Comparison of ENCODE assay signal across 25 cellular contexts in the genomic region with DNA sequence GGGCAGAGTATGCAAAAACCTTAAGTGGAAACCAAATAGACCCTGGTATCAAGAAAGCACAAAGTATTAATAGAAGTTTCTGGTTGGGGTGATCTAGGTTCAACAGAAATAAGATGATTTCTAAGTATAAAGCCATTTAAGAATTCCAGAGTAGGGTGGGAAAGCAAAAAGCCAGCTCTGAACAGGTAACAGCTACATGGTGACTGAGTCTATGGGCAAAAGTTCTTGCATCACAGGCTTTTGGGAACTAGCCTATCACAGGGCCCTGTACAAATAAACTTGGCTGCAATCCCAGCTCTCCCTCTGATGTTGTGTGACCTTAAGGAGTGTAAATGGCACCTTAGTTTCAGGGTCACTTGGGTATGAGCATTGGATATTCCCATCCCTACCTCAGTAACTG. TPM values are rescaled to one million over a fixed set of nuclear protein-coding genes. Genes with fewer than 3 reads are reported as not detected.
A peak's percentile ranks its signal among the peaks of the same experiment; 100 is the strongest.
DNase-seq lines count a peak whose midpoint lies in the region; ATAC-seq and TF ChIP-seq lines count a peak whose summit lies in the region.
"Had no signal": no experiment of that assay in that cellular context is flagged by ENCODE, and none has a peak within 500 bp of the region (broad histone marks: within the 10 kb centered on the region; RNA-seq: fewer than 3 reads in every experiment).

No MANE protein-coding gene starts in this region.

- no peaks in the 10 kb centered on the region; the same call in 1 of the 2 replicates for H4K20me1 ChIP-seq in OCI-LY7 (ENCODE audit: insufficient read depth, low read length)

- H3K9me3 Mint-ChIP-seq in activated T-cell treated with anti-CD3 and anti-CD28 coated beads, Interleukin-2, amount 50 U/mL, for 72 hours, result no peaks in the 10 kb centered on the region
- H3K9me3 Mint-ChIP-seq: CD8-positive, alpha-beta memory T cell had no signal

- peaks cover 9 to 25% of the 10 kb centered on the region in 2 donors for H3K36me3 Mint-ChIP-seq in activated T-cell treated with anti-CD3 and anti-CD28 coated beads, Interleukin-2, amount 50 U/mL, for 72 hours (ENCODE audit: insufficient read depth in 2 of 2)

- CTCF ChIA-PET in OCI-LY7 (lab: Charles Lee; ENCODE audit: unreplicated experiment), result no interaction called here

- no peak for TF ChIP-seq POLR2A in heart left ventricle (IDR thresholded peaks at IDR 0.05)

- H2AFZ ChIP-seq in OCI-LY7 (ENCODE audit: low read length), result no peak overlapping the region

- H3K9me2 ChIP-seq in OCI-LY7 (ENCODE audit: insufficient read depth, low read length), result no peaks in the 10 kb centered on the region

- peaks cover 13% of the 10 kb centered on the region; the same call in 1 of the 2 replicates for H3K79me2 ChIP-seq in OCI-LY7 (ENCODE audit: insufficient read depth, low read depth, low read length)

- peaks cover 64% of the 10 kb centered on the region for H3K4me1 Mint-ChIP-seq in activated T-cell treated with anti-CD3 and anti-CD28 coated beads, Interleukin-2, amount 50 U/mL, for 72 hours (ENCODE audit: low read depth)

- DNase-seq in heart left ventricle (no peak), right cardiac atrium (no peak), OCI-LY7 (ENCODE audit: low spot score) (no peak), fibroblast of mammary gland (ENCODE audit: low read depth) (peak; percentile 42), upper lobe of right lung (no peak), activated gamma-delta T cell (lab: John Stamatoyannopoulos, UW) (no peak)
- DNase-seq in activated T-cell treated with anti-CD3 and anti-CD28 coated beads, Interleukin-2, amount 50 U/mL, for 72 hours, result no peak
- DNase-seq: activated CD4-positive, alpha-beta T cell treated with anti-CD3 and anti-CD28 coated beads, Interleukin-2, amount 50 U/mL, for 1 hour; activated CD8-positive, alpha-beta memory T cell treated with anti-CD3 and anti-CD28 coated beads, Interleukin-2, amount 50 U/mL, for 48 hours; CD8-positive, alpha-beta memory T cell; colonic mucosa; gastrocnemius medialis; KG1; NCI-H1436 treated with DMSO at 0.1 percent for 48 hours; NCI-H2171 treated with DMSO at 0.1 percent for 48 hours; NCI-H748 treated with DMSO at 0.1 percent for 48 hours; nucleus accumbens; stimulated activated CD4-positive, alpha-beta T cell treated with anti-CD3 and anti-CD28 coated beads, Interleukin-1b, Interleukin-23, amount 100 ng/mL, for 48 hours had no signal

- H3K4me2 ChIP-seq in OCI-LY7 (ENCODE audit: low read length), result peak overlapping the region; percentile 36

- no peaks in the 10 kb centered on the region for H3K9me3 ChIP-seq in heart left ventricle
- no peaks in the 10 kb centered on the region for H3K9me3 ChIP-seq in right cardiac atrium (ENCODE audit: control insufficient read depth, low read length)
- H3K9me3 ChIP-seq in OCI-LY7 (ENCODE audit: low read length), result no peaks in the 10 kb centered on the region
- H3K9me3 ChIP-seq in upper lobe of right lung, result no peaks in the 10 kb centered on the region
- H3K9me3 ChIP-seq: colonic mucosa, gastrocnemius medialis, HAP-1, Peyer's patch had no signal

- no peak overlapping the region for H3K27ac Mint-ChIP-seq in activated T-cell treated with anti-CD3 and anti-CD28 coated beads, Interleukin-2, amount 50 U/mL, for 72 hours

- intact Hi-C loops in heart left ventricle (cut with DNase I), result no loop called here
- intact Hi-C loops in right cardiac atrium (cut with DNase I), result no loop called here
- intact Hi-C loops in OCI-LY7 (cut with micrococcal nuclease; ENCODE audit: unreplicated experiment), result no loop called here
- intact Hi-C loops in upper lobe of right lung (cut with DNase I), result no loop called here

- TF ChIP-seq CTCF in heart left ventricle (IDR thresholded peaks at IDR 0.05) (no peak), OCI-LY7 (conservative IDR thresholded peaks at IDR 0.05; ENCODE audit: low read length) (no peak), fibroblast of mammary gland (conservative IDR thresholded peaks at IDR 0.05; ENCODE audit: control insufficient read depth, insufficient read depth, low read depth, low read length) (no peak), upper lobe of right lung (IDR thresholded peaks at IDR 0.05) (no peak)

- H3K27me3 ChIP-seq in heart left ventricle (no peaks in the 10 kb centered on the region), right cardiac atrium (ENCODE audit: control insufficient read depth, insufficient read depth) (no peaks in the 10 kb centered on the region), upper lobe of right lung (no peaks in the 10 kb centered on the region)
- H3K27me3 ChIP-seq: colonic mucosa, gastrocnemius medialis, Peyer's patch had no signal

- H3K4me1 ChIP-seq in heart left ventricle (peaks cover 0 to 15% (median 6%) of the 10 kb centered on the region in 12 donors), right cardiac atrium (ENCODE audit: control insufficient read depth, insufficient read depth, low read length) (peaks cover 8% of the 10 kb centered on the region), OCI-LY7 (ENCODE audit: insufficient read depth, low read length, poor library complexity, severe bottlenecking) (peaks cover 39% of the 10 kb centered on the region), upper lobe of right lung (peaks cover 2% of the 10 kb centered on the region)

- BruUV-seq in OCI-LY7 (replicated peaks; lab: Mats Ljungman, UMichigan), result no TSS peak

- no peak overlapping the region for H3K27ac ChIP-seq in heart left ventricle
- H3K27ac ChIP-seq in right cardiac atrium (ENCODE audit: low read length), result no peak overlapping the region
- no peak overlapping the region for H3K27ac ChIP-seq in OCI-LY7 (ENCODE audit: low read depth, low read length, poor library complexity, severe bottlenecking)
- H3K27ac ChIP-seq in upper lobe of right lung, result no peak overlapping the region
- H3K27ac ChIP-seq: colonic mucosa, gastrocnemius medialis had no signal

- H3K4me3 Mint-ChIP-seq in activated T-cell treated with anti-CD3 and anti-CD28 coated beads, Interleukin-2, amount 50 U/mL, for 72 hours, result no peak overlapping the region
- H3K4me3 Mint-ChIP-seq: CD8-positive, alpha-beta memory T cell had no signal

- H3K36me3 ChIP-seq in heart left ventricle (peaks cover 0 to 12% (median 2%) of the 10 kb centered on the region in 9 donors), OCI-LY7 (ENCODE audit: insufficient read depth, low read length) (peaks cover 47% of the 10 kb centered on the region), upper lobe of right lung (no peaks in the 10 kb centered on the region)
- H3K36me3 ChIP-seq: colonic mucosa, gastrocnemius medialis had no signal

- H3K4me3 ChIP-seq in heart left ventricle, result no peak overlapping the region
- H3K4me3 ChIP-seq in right cardiac atrium (ENCODE audit: low read length), result no peak overlapping the region
- no peak overlapping the region for H3K4me3 ChIP-seq in OCI-LY7 (ENCODE audit: low read depth, low read length, poor library complexity, severe bottlenecking)
- no peak overlapping the region for H3K4me3 ChIP-seq in fibroblast of mammary gland (ENCODE audit: control insufficient read depth, low read depth, low read length)
- no peak overlapping the region for H3K4me3 ChIP-seq in upper lobe of right lung
- H3K4me3 ChIP-seq: colonic mucosa, gastrocnemius medialis, Peyer's patch had no signal

- POLR2A ChIA-PET in OCI-LY7 (lab: Charles Lee), result interaction anchor here (1.6 kb wide), 1 partner anchor 25 kb away, joined by 3 read pairs; the partner anchor contains the start of gene PSORS1C2

- no peaks in the 10 kb centered on the region for H3K27me3 Mint-ChIP-seq in activated T-cell treated with anti-CD3 and anti-CD28 coated beads, Interleukin-2, amount 50 U/mL, for 72 hours (ENCODE audit: low read depth)
- H3K27me3 Mint-ChIP-seq: CD8-positive, alpha-beta memory T cell had no signal

- ATAC-seq in heart left ventricle, result peak in 3 of 4 donors; percentile 70 to 79 (median 74)
- ATAC-seq in right cardiac atrium, result no peak
- ATAC-seq in upper lobe of right lung, result peak; percentile 68
- no peak for ATAC-seq in activated T-cell treated with anti-CD3 and anti-CD28 coated beads, Interleukin-2, amount 50 U/mL, for 72 hours (replicated peaks in 1 of 2)
- ATAC-seq in HG02798 (IDR thresholded peaks at IDR 0.05; ENCODE audit: poor library complexity, unreplicated experiment), result no peak
- ATAC-seq: gastrocnemius medialis, sciatic nerve had no signal

RNA-seq across cellular contexts. Expression of gene TCF19, which starts 5.5 kb away (rescaled TPM):
- total RNA-seq in heart left ventricle (10 to 100 TPM in 1 of 9 donors, 1 to 10 TPM in 8; 1.8 to 12.9 (median 2.7) TPM), right cardiac atrium (1 to 10 TPM; 2.0 to 5.5 (median 3.7) TPM), OCI-LY7 (2022) (54.5 and 56.7 TPM in 2 replicates), upper lobe of right lung (4.5 TPM)
- polyA plus RNA-seq in heart left ventricle (1 to 10 TPM; 1.8 to 2.6 TPM), right cardiac atrium (2.0 TPM)
- total RNA-seq in OCI-LY7 (2014; rRNA removed; shearing (Covaris generic)), result 61.6 and 63.2 TPM in 2 replicates
- 10 to 100 TPM; 63.8 to 82.7 TPM for total RNA-seq in activated T-cell treated with anti-CD3 and anti-CD28 coated beads, Interleukin-2, amount 50 U/mL, for 72 hours

RNA-seq across cellular contexts. Expression of gene CCHCR1, which starts 6.3 kb away (rescaled TPM):
- 10 to 100 TPM in 6 of 9 donors, 1 to 10 TPM in 3; 6.0 to 16.4 (median 12.5) TPM for total RNA-seq in heart left ventricle
- polyA plus RNA-seq in heart left ventricle, result 10 to 100 TPM in 1 of 2 donors, 1 to 10 TPM in 1; 10.0 to 10.3 TPM
- 10 to 100 TPM; 10.8 to 16.7 (median 12.9) TPM for total RNA-seq in right cardiac atrium
- 9.6 TPM for polyA plus RNA-seq in right cardiac atrium
- total RNA-seq in OCI-LY7 (2014; rRNA removed; shearing (Covaris generic)), result 23.9 and 33.0 TPM in 2 replicates
- total RNA-seq in OCI-LY7 (2022), result 31.5 and 33.0 TPM in 2 replicates
- total RNA-seq in upper lobe of right lung, result 12.5 TPM
- total RNA-seq in activated T-cell treated with anti-CD3 and anti-CD28 coated beads, Interleukin-2, amount 50 U/mL, for 72 hours, result 10 to 100 TPM; 47.5 to 64.2 TPM

RNA-seq across cellular contexts. Expression of gene POU5F1, which starts 6.6 kb away (rescaled TPM):
- total RNA-seq in heart left ventricle (1 to 10 TPM in 1 of 9 donors, under 1 TPM in 7, not detected in 1; 0.16 to 1.3 (median 0.31) TPM), right cardiac atrium (1 to 10 TPM in 2 of 4 donors, under 1 TPM in 2; 0.34 to 1.2 (median 0.87) TPM), OCI-LY7 (2022) (0.86 and 1.4 TPM in 2 replicates), upper lobe of right lung (2.8 TPM)
- polyA plus RNA-seq in heart left ventricle (under 1 TPM; 0.72 to 0.91 TPM), right cardiac atrium (0.57 TPM)
- 0.44 TPM in 1 of 2 replicates, not detected in the other for total RNA-seq in OCI-LY7 (2014; rRNA removed; shearing (Covaris generic))
- under 1 TPM in 1 of 2 donors, not detected in 1; 0.09 TPM for total RNA-seq in activated T-cell treated with anti-CD3 and anti-CD28 coated beads, Interleukin-2, amount 50 U/mL, for 72 hours
- total RNA-seq: CD8-positive, alpha-beta memory T cell; gastrocnemius medialis had no signal
- polyA plus RNA-seq: CD8-positive, alpha-beta memory T cell had no signal

RNA-seq across cellular contexts. Expression of gene PSORS1C2, which starts 25.1 kb away (rescaled TPM):
- total RNA-seq in heart left ventricle (not detected), right cardiac atrium (not detected), OCI-LY7 (2022) (not detected in 2 replicates), upper lobe of right lung (not detected)
- polyA plus RNA-seq in heart left ventricle (not detected), right cardiac atrium (not detected)
- total RNA-seq in OCI-LY7 (2014; rRNA removed; shearing (Covaris generic)), result not detected in 2 replicates
- total RNA-seq in activated T-cell treated with anti-CD3 and anti-CD28 coated beads, Interleukin-2, amount 50 U/mL, for 72 hours, result not detected
- total RNA-seq: astrocyte; CD8-positive, alpha-beta memory T cell; colonic mucosa; Daoy; gastrocnemius medialis; Peyer's patch; sciatic nerve; ureter had no signal
- polyA plus RNA-seq: CD8-positive, alpha-beta memory T cell had no signal

RNA-seq across cellular contexts. Expression of gene CDSN, which starts 43.7 kb away (rescaled TPM):
- under 1 TPM in 1 of 9 donors, not detected in 8; 0.56 TPM for total RNA-seq in heart left ventricle
- polyA plus RNA-seq in heart left ventricle, result under 1 TPM in 1 of 2 donors, not detected in 1; 0.15 TPM
- total RNA-seq in right cardiac atrium, result under 1 TPM in 2 of 4 donors, not detected in 2; 0.14 to 0.17 TPM
- 0.11 TPM for polyA plus RNA-seq in right cardiac atrium
- not detected in 2 replicates for total RNA-seq in OCI-LY7 (2014; rRNA removed; shearing (Covaris generic))
- total RNA-seq in OCI-LY7 (2022), result not detected in 2 replicates
- total RNA-seq in upper lobe of right lung, result not detected
- total RNA-seq in activated T-cell treated with anti-CD3 and anti-CD28 coated beads, Interleukin-2, amount 50 U/mL, for 72 hours, result not detected
- total RNA-seq: CD8-positive, alpha-beta memory T cell; colonic mucosa; Daoy; gastrocnemius medialis; sciatic nerve; ureter had no signal
- polyA plus RNA-seq: CD8-positive, alpha-beta memory T cell had no signal

Comparison
In these comparisons a context has a peak if more than half of its experiments do, and no peak if none do; other contexts are left out.
1. ATAC-seq: peak in heart left ventricle (3 of 4) and upper lobe of right lung (single experiment); none in right cardiac atrium (0 of 2), activated T-cell treated with anti-CD3 and anti-CD28 coated beads, Interleukin-2, amount 50 U/mL, for 72 hours (0 of 2) and HG02798 (single experiment).